22 cellular contexts compared by ENCODE assay signal in the genomic region with DNA sequence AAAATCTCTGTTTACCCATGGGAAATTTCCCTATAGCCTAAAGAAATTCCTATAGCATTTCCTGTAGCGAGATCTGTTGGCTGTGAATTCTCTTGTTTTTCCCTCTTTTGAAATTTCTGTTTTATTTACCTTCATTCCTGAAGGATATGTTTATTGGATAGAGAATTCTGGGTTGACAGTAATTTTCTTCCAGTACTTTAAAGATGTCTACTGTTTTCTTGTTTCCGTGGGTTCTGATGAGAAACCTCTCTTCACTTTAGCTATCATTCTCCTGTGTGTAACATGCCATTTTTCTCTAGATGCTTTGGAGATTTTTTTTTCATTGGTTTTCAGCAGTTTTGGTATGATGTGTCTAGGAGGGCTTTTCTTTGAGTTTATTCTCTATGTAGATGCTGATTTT.
DNase-seq lines count a peak whose midpoint lies in the region; ATAC-seq, FAIRE-seq and TF ChIP-seq lines count a peak whose summit lies in the region.
"Had no signal": no experiment of that assay in that cellular context is flagged by ENCODE, and none has a peak within 500 bp of the region (broad histone marks: within the 10 kb centered on the region; RNA-seq: fewer than 3 reads in every experiment).

No MANE protein-coding gene starts in this region.

- peaks cover 45% of the 10 kb centered on the region for H3K36me3 Mint-ChIP-seq in activated naive CD4-positive, alpha-beta T cell treated with anti-CD3 and anti-CD28 coated beads, Interleukin-2, amount 50 U/mL, for 24 hours
- peaks cover 49% of the 10 kb centered on the region for H3K36me3 Mint-ChIP-seq in activated naive CD4-positive, alpha-beta T cell treated with anti-CD3 and anti-CD28 coated beads for 36 hours (ENCODE audit: low read depth)
- H3K36me3 Mint-ChIP-seq in naive thymus-derived CD4-positive, alpha-beta T cell = peaks cover 22 to 85% (median 74%) of the 10 kb centered on the region in 5 donors
- peaks cover 51% of the 10 kb centered on the region for H3K36me3 Mint-ChIP-seq in stimulated activated effector memory CD8-positive, alpha-beta T cell treated with anti-CD3 and anti-CD28 coated beads, Interleukin-12 subunit alpha, Interleukin-12 subunit beta, amount 100 ng/mL, for 72 hours
- H3K36me3 Mint-ChIP-seq in activated CD4-positive, alpha-beta memory T cell treated with anti-CD3 and anti-CD28 coated beads, Interleukin-2, amount 10 ng/mL, durations not matched to agents 7 days and 5 days (ENCODE audit: low read depth) = peaks cover 87% of the 10 kb centered on the region

- peak; percentile 40 for FAIRE-seq in GM12892 (lab: Jason Lieb, UNC)
- FAIRE-seq: GM12878, H54, HTR-8/SVneo had no signal

- no peaks in the 10 kb centered on the region for H4K20me1 ChIP-seq in Karpas-422 (ENCODE audit: insufficient read depth, low read depth, low read length)
- H4K20me1 ChIP-seq: BLaER1 treated with 17β-estradiol and CSF1 and Interleukin-3, amounts not matched to agents 10 nM and 100 nM had no signal

- peaks cover 59% of the 10 kb centered on the region for H3K4me1 ChIP-seq in Karpas-422 (ENCODE audit: low read length)
- H3K4me1 ChIP-seq in naive thymus-derived CD4-positive, alpha-beta T cell (ENCODE audit: control insufficient read depth in 2 of 2, insufficient read depth in 2 of 2, low read length in 2 of 2) = no peaks in the 10 kb centered on the region

- no peaks in the 10 kb centered on the region for H3K9me3 ChIP-seq in Karpas-422 (ENCODE audit: low read length)
- H3K9me3 ChIP-seq in naive thymus-derived CD4-positive, alpha-beta T cell (ENCODE audit: control insufficient read depth in 2 of 3, low read length in 3 of 3) = peaks cover 4 to 12% (median 6%) of the 10 kb centered on the region in 3 experiments

- no peak for ATAC-seq in naive thymus-derived CD4-positive, alpha-beta T cell
- no peak for ATAC-seq in stimulated activated effector memory CD8-positive, alpha-beta T cell treated with anti-CD3 and anti-CD28 coated beads, Interleukin-12 subunit alpha, Interleukin-12 subunit beta, amount 100 ng/mL, for 72 hours
- ATAC-seq: GM12878, GM23338 had no signal

- POLR2A ChIA-PET in naive thymus-derived CD4-positive, alpha-beta T cell (lab: Charles Lee) = no interaction called here
- POLR2A ChIA-PET in activated CD4-positive, alpha-beta memory T cell treated with anti-CD3 and anti-CD28 coated beads, Interleukin-2, amount 10 ng/mL, durations not matched to agents 7 days and 5 days (lab: Charles Lee) = interaction anchor here (1.0 kb wide), 1 partner anchor 18 kb away, joined by 3 read pairs; no protein-coding TSS in a partner anchor

- H3K27ac ChIP-seq in Karpas-422 (ENCODE audit: low read length) = peak overlapping the region; percentile 40; the same call in 1 of the 2 replicates
- H3K27ac ChIP-seq in naive thymus-derived CD4-positive, alpha-beta T cell (ENCODE audit: low read depth, low read length) = no peak overlapping the region
- H3K27ac ChIP-seq: BLaER1 treated with 17β-estradiol and CSF1 and Interleukin-3, amounts not matched to agents 10 nM and 100 nM had no signal

- no peaks in the 10 kb centered on the region for H3K9me2 ChIP-seq in Karpas-422 (replicated peaks; ENCODE audit: insufficient read depth, low read length)

- H2AFZ ChIP-seq in Karpas-422 (ENCODE audit: low read length) = no peak overlapping the region
- H2AFZ ChIP-seq: GM23338 had no signal

- no peak overlapping the region for H3K9ac ChIP-seq in Karpas-422 (ENCODE audit: low read length)
- H3K9ac ChIP-seq: BLaER1 treated with 17β-estradiol and CSF1 and Interleukin-3, amounts not matched to agents 10 nM and 100 nM had no signal

- CTCF ChIA-PET in activated naive CD4-positive, alpha-beta T cell treated with anti-CD3 and anti-CD28 coated beads for 36 hours (lab: Charles Lee) = no interaction called here
- CTCF ChIA-PET in naive thymus-derived CD4-positive, alpha-beta T cell (lab: Charles Lee) = no interaction called here
- CTCF ChIA-PET in activated CD4-positive, alpha-beta memory T cell treated with anti-CD3 and anti-CD28 coated beads, Interleukin-2, amount 10 ng/mL, durations not matched to agents 7 days and 5 days (lab: Charles Lee) = no interaction called here

- H3K27me3 Mint-ChIP-seq in activated naive CD4-positive, alpha-beta T cell treated with anti-CD3 and anti-CD28 coated beads, Interleukin-2, amount 50 U/mL, for 24 hours = no peaks in the 10 kb centered on the region
- no peaks in the 10 kb centered on the region for H3K27me3 Mint-ChIP-seq in activated naive CD4-positive, alpha-beta T cell treated with anti-CD3 and anti-CD28 coated beads for 36 hours (ENCODE audit: low read depth)
- H3K27me3 Mint-ChIP-seq in naive thymus-derived CD4-positive, alpha-beta T cell = no peaks in the 10 kb centered on the region
- H3K27me3 Mint-ChIP-seq in activated CD4-positive, alpha-beta memory T cell treated with anti-CD3 and anti-CD28 coated beads, Interleukin-2, amount 10 ng/mL, durations not matched to agents 7 days and 5 days = no peaks in the 10 kb centered on the region
- H3K27me3 Mint-ChIP-seq: B cell had no signal

- H3K4me3 ChIP-seq in Karpas-422 (ENCODE audit: low read length) = no peak overlapping the region
- no peak overlapping the region for H3K4me3 ChIP-seq in naive thymus-derived CD4-positive, alpha-beta T cell (ENCODE audit: low read length)
- H3K4me3 ChIP-seq: BLaER1 treated with 17β-estradiol and CSF1 and Interleukin-3, amounts not matched to agents 10 nM and 100 nM; GM12878; GM23338 had no signal

- DNase-seq in activated naive CD4-positive, alpha-beta T cell treated with anti-CD3 and anti-CD28 coated beads for 36 hours = no peak
- DNase-seq in GM12892 (ENCODE audit: insufficient read length) (no peak), Karpas-422 (no peak)
- DNase-seq in naive thymus-derived CD4-positive, alpha-beta T cell = no peak
- DNase-seq in stimulated activated effector memory CD8-positive, alpha-beta T cell treated with anti-CD3 and anti-CD28 coated beads, Interleukin-12 subunit alpha, Interleukin-12 subunit beta, amount 100 ng/mL, for 72 hours (ENCODE audit: low spot score in 2 of 2) = no peak
- no peak for DNase-seq in activated CD4-positive, alpha-beta memory T cell treated with anti-CD3 and anti-CD28 coated beads, Interleukin-2, amount 10 ng/mL, durations not matched to agents 7 days and 5 days
- DNase-seq: CD8-positive, alpha-beta memory T cell; COR-L47; DMS 273 treated with DMSO at 0.1 percent for 48 hours; DMS53; DND-41; EL; HCEC 1CT; HFFc6; IMR-90 had no signal

- intact Hi-C loops in activated naive CD4-positive, alpha-beta T cell treated with anti-CD3 and anti-CD28 coated beads for 36 hours (cut with micrococcal nuclease) = loop anchor here (5.0 kb wide), 1 partner anchor 208 kb away; no protein-coding TSS in a partner anchor
- intact Hi-C loops in naive thymus-derived CD4-positive, alpha-beta T cell (cut with micrococcal nuclease) = loop anchor here in 1 of 2 donors (5.0 kb wide), 1 partner anchor 33 kb away; no protein-coding TSS in a partner anchor

- peak overlapping the region; percentile 52 for H3K27ac Mint-ChIP-seq in activated naive CD4-positive, alpha-beta T cell treated with anti-CD3 and anti-CD28 coated beads, Interleukin-2, amount 50 U/mL, for 24 hours
- H3K27ac Mint-ChIP-seq in activated naive CD4-positive, alpha-beta T cell treated with anti-CD3 and anti-CD28 coated beads for 36 hours = no peak overlapping the region
- H3K27ac Mint-ChIP-seq in naive thymus-derived CD4-positive, alpha-beta T cell = peak overlapping the region in 7 of 9 donors; percentile 1 to 62 (median 34)
- no peak overlapping the region for H3K27ac Mint-ChIP-seq in stimulated activated effector memory CD8-positive, alpha-beta T cell treated with anti-CD3 and anti-CD28 coated beads, Interleukin-12 subunit alpha, Interleukin-12 subunit beta, amount 100 ng/mL, for 72 hours
- H3K27ac Mint-ChIP-seq in activated CD4-positive, alpha-beta memory T cell treated with anti-CD3 and anti-CD28 coated beads, Interleukin-2, amount 10 ng/mL, durations not matched to agents 7 days and 5 days = no peak overlapping the region
- H3K27ac Mint-ChIP-seq: B cell, GM23338, HFFc6 had no signal

- peaks cover 13% of the 10 kb centered on the region for H3K9me3 Mint-ChIP-seq in activated naive CD4-positive, alpha-beta T cell treated with anti-CD3 and anti-CD28 coated beads, Interleukin-2, amount 50 U/mL, for 24 hours
- H3K9me3 Mint-ChIP-seq in activated naive CD4-positive, alpha-beta T cell treated with anti-CD3 and anti-CD28 coated beads for 36 hours = peaks cover 14% of the 10 kb centered on the region
- peaks cover 4 to 37% (median 14%) of the 10 kb centered on the region in 11 donors for H3K9me3 Mint-ChIP-seq in naive thymus-derived CD4-positive, alpha-beta T cell
- peaks cover 12% of the 10 kb centered on the region for H3K9me3 Mint-ChIP-seq in stimulated activated effector memory CD8-positive, alpha-beta T cell treated with anti-CD3 and anti-CD28 coated beads, Interleukin-12 subunit alpha, Interleukin-12 subunit beta, amount 100 ng/mL, for 72 hours
- peaks cover 23% of the 10 kb centered on the region for H3K9me3 Mint-ChIP-seq in activated CD4-positive, alpha-beta memory T cell treated with anti-CD3 and anti-CD28 coated beads, Interleukin-2, amount 10 ng/mL, durations not matched to agents 7 days and 5 days

- peaks cover 51% of the 10 kb centered on the region for H3K4me1 Mint-ChIP-seq in activated naive CD4-positive, alpha-beta T cell treated with anti-CD3 and anti-CD28 coated beads, Interleukin-2, amount 50 U/mL, for 24 hours
- peaks cover 41% of the 10 kb centered on the region for H3K4me1 Mint-ChIP-seq in activated naive CD4-positive, alpha-beta T cell treated with anti-CD3 and anti-CD28 coated beads for 36 hours (ENCODE audit: low read depth)
- H3K4me1 Mint-ChIP-seq in naive thymus-derived CD4-positive, alpha-beta T cell = peaks cover 11 to 56% (median 44%) of the 10 kb centered on the region in 7 donors
- H3K4me1 Mint-ChIP-seq in stimulated activated effector memory CD8-positive, alpha-beta T cell treated with anti-CD3 and anti-CD28 coated beads, Interleukin-12 subunit alpha, Interleukin-12 subunit beta, amount 100 ng/mL, for 72 hours = peaks cover 26% of the 10 kb centered on the region
- peaks cover 4% of the 10 kb centered on the region for H3K4me1 Mint-ChIP-seq in activated CD4-positive, alpha-beta memory T cell treated with anti-CD3 and anti-CD28 coated beads, Interleukin-2, amount 10 ng/mL, durations not matched to agents 7 days and 5 days

- no peaks in the 10 kb centered on the region for H3K27me3 ChIP-seq in Karpas-422 (ENCODE audit: low read length)
- H3K27me3 ChIP-seq in naive thymus-derived CD4-positive, alpha-beta T cell (ENCODE audit: control insufficient read depth in 2 of 2, insufficient read depth in 2 of 2, low read length in 2 of 2) = no peaks in the 10 kb centered on the region
- H3K27me3 ChIP-seq: BLaER1 treated with 17β-estradiol and CSF1 and Interleukin-3, amounts not matched to agents 10 nM and 100 nM had no signal

- peaks cover 80% of the 10 kb centered on the region for H3K79me2 ChIP-seq in Karpas-422 (ENCODE audit: low read length)

- no peak overlapping the region for H3K4me3 Mint-ChIP-seq in activated naive CD4-positive, alpha-beta T cell treated with anti-CD3 and anti-CD28 coated beads, Interleukin-2, amount 50 U/mL, for 24 hours
- H3K4me3 Mint-ChIP-seq in activated naive CD4-positive, alpha-beta T cell treated with anti-CD3 and anti-CD28 coated beads for 36 hours = no peak overlapping the region
- no peak overlapping the region for H3K4me3 Mint-ChIP-seq in naive thymus-derived CD4-positive, alpha-beta T cell
- H3K4me3 Mint-ChIP-seq in stimulated activated effector memory CD8-positive, alpha-beta T cell treated with anti-CD3 and anti-CD28 coated beads, Interleukin-12 subunit alpha, Interleukin-12 subunit beta, amount 100 ng/mL, for 72 hours = no peak overlapping the region
- H3K4me3 Mint-ChIP-seq in activated CD4-positive, alpha-beta memory T cell treated with anti-CD3 and anti-CD28 coated beads, Interleukin-2, amount 10 ng/mL, durations not matched to agents 7 days and 5 days = no peak overlapping the region
- H3K4me3 Mint-ChIP-seq: B cell; CD8-positive, alpha-beta memory T cell; GM23338; HFFc6 had no signal

- TF ChIP-seq POLR2A in GM12892 (IDR thresholded peaks at IDR 0.05; ENCODE audit: low read depth, low read length) = no peak

- peaks cover 50% of the 10 kb centered on the region for H3K36me3 ChIP-seq in Karpas-422 (ENCODE audit: insufficient read depth, low read length)
- peaks cover 31 to 72% (median 32%) of the 10 kb centered on the region in 3 experiments for H3K36me3 ChIP-seq in naive thymus-derived CD4-positive, alpha-beta T cell (ENCODE audit: control insufficient read depth in 2 of 3, insufficient read depth in 3 of 3, low read length in 3 of 3)

- H3K4me2 ChIP-seq in Karpas-422 (ENCODE audit: low read depth, low read length, poor library complexity, severe bottlenecking) = no peak overlapping the region
- H3K4me2 ChIP-seq: BLaER1 treated with 17β-estradiol and CSF1 and Interleukin-3, amounts not matched to agents 10 nM and 100 nM; GM23338 had no signal

Comparison
In these comparisons a context has a peak if more than half of its experiments do, and no peak if none do; other contexts are left out.
1. H3K27ac Mint-ChIP-seq: peak in activated naive CD4-positive, alpha-beta T cell treated with anti-CD3 and anti-CD28 coated beads, Interleukin-2, amount 50 U/mL, for 24 hours (single experiment) and naive thymus-derived CD4-positive, alpha-beta T cell (7 of 9); none in activated naive CD4-positive, alpha-beta T cell treated with anti-CD3 and anti-CD28 coated beads for 36 hours (single experiment), stimulated activated effector memory CD8-positive, alpha-beta T cell treated with anti-CD3 and anti-CD28 coated beads, Interleukin-12 subunit alpha, Interleukin-12 subunit beta, amount 100 ng/mL, for 72 hours (single experiment) and activated CD4-positive, alpha-beta memory T cell treated with anti-CD3 and anti-CD28 coated beads, Interleukin-2, amount 10 ng/mL, durations not matched to agents 7 days and 5 days (single experiment).